In the genomic region with DNA sequence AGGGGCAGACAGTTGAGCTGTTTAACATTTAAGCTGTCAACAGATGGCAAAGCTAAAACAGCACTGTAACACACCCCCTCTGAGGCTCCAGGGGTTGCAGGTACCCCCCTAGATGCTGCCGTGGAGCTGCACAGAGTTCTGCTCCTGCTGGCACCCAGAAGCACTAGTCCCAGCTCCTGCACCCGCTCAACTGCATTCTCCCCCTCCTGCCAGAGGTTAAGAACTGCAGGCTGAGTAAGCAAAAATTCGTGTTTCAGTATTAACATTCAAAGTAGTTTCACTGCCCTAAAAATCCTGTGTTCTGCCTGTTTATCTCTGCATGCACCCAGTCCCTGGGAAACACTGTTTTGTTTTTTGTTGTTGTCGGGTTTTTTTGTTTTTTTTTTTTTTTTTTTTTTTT, we compare ENCODE assay signal across 9 cellular contexts.
DNase-seq lines count a peak whose midpoint lies in the region; ATAC-seq and TF ChIP-seq lines count a peak whose summit lies in the region.
"Had no signal": no experiment of that assay in that cellular context is flagged by ENCODE, and none has a peak within 500 bp of the region (broad histone marks: within the 10 kb centered on the region; RNA-seq: fewer than 3 reads in every experiment).

No MANE protein-coding gene starts in this region.

- H3K9me3 ChIP-seq in hepatocyte (ENCODE audit: low read depth) = no peaks in the 10 kb centered on the region

- CTCF ChIA-PET in activated CD8-positive, alpha-beta T cell treated with anti-CD3 and anti-CD28 coated beads, Interleukin-2, amount 10 ng/mL, durations not matched to agents 7 days and 5 days (lab: Charles Lee) = no interaction called here

- no peaks in the 10 kb centered on the region for H3K4me1 Mint-ChIP-seq in activated CD8-positive, alpha-beta T cell treated with anti-CD3 and anti-CD28 coated beads, Interleukin-2, amount 10 ng/mL, durations not matched to agents 7 days and 5 days (ENCODE audit: low read depth)
- no peaks in the 10 kb centered on the region for H3K4me1 Mint-ChIP-seq in natural killer cell

- H3K36me3 Mint-ChIP-seq in activated CD8-positive, alpha-beta T cell treated with anti-CD3 and anti-CD28 coated beads, Interleukin-2, amount 10 ng/mL, durations not matched to agents 7 days and 5 days (ENCODE audit: low read depth) = no peaks in the 10 kb centered on the region
- no peaks in the 10 kb centered on the region for H3K36me3 Mint-ChIP-seq in natural killer cell

- no peaks in the 10 kb centered on the region for H3K36me3 ChIP-seq in hepatocyte (replicated peaks; ENCODE audit: insufficient read depth, low read depth)

- H4K20me1 ChIP-seq in hepatocyte (ENCODE audit: insufficient read depth, poor library complexity, severe bottlenecking) = no peaks in the 10 kb centered on the region

- POLR2A ChIA-PET in activated CD8-positive, alpha-beta T cell treated with anti-CD3 and anti-CD28 coated beads, Interleukin-2, amount 10 ng/mL, durations not matched to agents 7 days and 5 days (lab: Charles Lee) = no interaction called here

- peak; percentile 76 for ATAC-seq in GM19043 (IDR thresholded peaks at IDR 0.05; ENCODE audit: low read depth, unreplicated experiment)
- peak; percentile 95 for ATAC-seq in HG03066 (IDR thresholded peaks at IDR 0.05; ENCODE audit: low read depth, unreplicated experiment)
- no peak for ATAC-seq in activated CD8-positive, alpha-beta T cell treated with anti-CD3 and anti-CD28 coated beads, Interleukin-2, amount 10 ng/mL, durations not matched to agents 7 days and 5 days
- ATAC-seq in natural killer cell = no peak

- no peaks in the 10 kb centered on the region for H3K4me1 ChIP-seq in hepatocyte (ENCODE audit: insufficient read depth)

- no peak overlapping the region for H3K4me2 ChIP-seq in hepatocyte

- WGBS in hepatocyte (ENCODE audit: low lambda C conversion rate, missing lambda C conversion rate) = 25% methylated on average over 4 of the region's 4 CpGs

- no peak overlapping the region for H3K27ac Mint-ChIP-seq in activated CD8-positive, alpha-beta T cell treated with anti-CD3 and anti-CD28 coated beads, Interleukin-2, amount 10 ng/mL, durations not matched to agents 7 days and 5 days
- H3K27ac Mint-ChIP-seq in natural killer cell = no peak overlapping the region

- no peaks in the 10 kb centered on the region for H3K27me3 ChIP-seq in hepatocyte

- TF ChIP-seq CTCF in hepatocyte (IDR thresholded peaks at IDR 0.05; ENCODE audit: poor library complexity) (peak; percentile 34), natural killer cell (IDR thresholded peaks at IDR 0.05) (no peak)

- H3K9me3 Mint-ChIP-seq in activated CD8-positive, alpha-beta T cell treated with anti-CD3 and anti-CD28 coated beads, Interleukin-2, amount 10 ng/mL, durations not matched to agents 7 days and 5 days (ENCODE audit: insufficient read depth) = peaks cover 6% of the 10 kb centered on the region
- H3K9me3 Mint-ChIP-seq in natural killer cell = peaks cover 17 to 26% of the 10 kb centered on the region in 2 donors

- no peak overlapping the region for H3K4me3 Mint-ChIP-seq in activated CD8-positive, alpha-beta T cell treated with anti-CD3 and anti-CD28 coated beads, Interleukin-2, amount 10 ng/mL, durations not matched to agents 7 days and 5 days
- no peak overlapping the region for H3K4me3 Mint-ChIP-seq in natural killer cell

- no peaks in the 10 kb centered on the region for H3K9me2 ChIP-seq in hepatocyte (replicated peaks; ENCODE audit: insufficient read depth)

- intact Hi-C loops in natural killer cell (cut with micrococcal nuclease) = no loop called here

- no peak overlapping the region for H3K27ac ChIP-seq in hepatocyte

- DNase-seq in DMS53 (lab: John Stamatoyannopoulos, UW) (peak; percentile 84), OCI-M2 (lab: John Stamatoyannopoulos, UW; ENCODE audit: unreplicated experiment) (peak; percentile 12), hepatocyte (ENCODE audit: low spot score) (peak; percentile 58), natural killer cell (no peak)
- DNase-seq in activated CD8-positive, alpha-beta T cell treated with anti-CD3 and anti-CD28 coated beads, Interleukin-2, amount 10 ng/mL, durations not matched to agents 7 days and 5 days = no peak
- no peak for DNase-seq in effector CD4-positive, alpha-beta T cell
- DNase-seq: IMR-90 had no signal

- no peak overlapping the region for H3K4me3 ChIP-seq in hepatocyte

- H3K27me3 Mint-ChIP-seq in activated CD8-positive, alpha-beta T cell treated with anti-CD3 and anti-CD28 coated beads, Interleukin-2, amount 10 ng/mL, durations not matched to agents 7 days and 5 days (ENCODE audit: low read depth) = no peaks in the 10 kb centered on the region
- no peaks in the 10 kb centered on the region for H3K27me3 Mint-ChIP-seq in natural killer cell (ENCODE audit: low read depth in 2 of 2)

- H2AFZ ChIP-seq in hepatocyte = no peak overlapping the region

- H3K79me2 ChIP-seq in hepatocyte = no peaks in the 10 kb centered on the region

Comparison
In these comparisons a context has a peak if more than half of its experiments do, and no peak if none do; other contexts are left out.
1. DNase-seq: peak in DMS53 (single experiment), OCI-M2 (single experiment) and hepatocyte (single experiment); none in activated CD8-positive, alpha-beta T cell treated with anti-CD3 and anti-CD28 coated beads, Interleukin-2, amount 10 ng/mL, durations not matched to agents 7 days and 5 days (single experiment), effector CD4-positive, alpha-beta T cell (single experiment) and natural killer cell (single experiment).
2. ATAC-seq: peak in GM19043 (single experiment) and HG03066 (single experiment); none in activated CD8-positive, alpha-beta T cell treated with anti-CD3 and anti-CD28 coated beads, Interleukin-2, amount 10 ng/mL, durations not matched to agents 7 days and 5 days (single experiment) and natural killer cell (0 of 3).